8 cellular contexts compared by ENCODE assay signal in genomic region chr3:170128977-170129431, GRCh38. TPM values are rescaled to one million over a fixed set of nuclear protein-coding genes. Genes with fewer than 3 reads are reported as not detected.
A peak's percentile ranks its signal among the peaks of the same experiment; 100 is the strongest.
DNase-seq lines count a peak whose midpoint lies in the region; ATAC-seq, FAIRE-seq and TF ChIP-seq lines count a peak whose summit lies in the region.

No MANE protein-coding gene starts in this region.

- H3K4me3 ChIP-seq in astrocyte (ENCODE audit: insufficient read depth, low read depth, low read length) (no peak overlapping the region), stomach (no peak overlapping the region)

- H3K9ac ChIP-seq in astrocyte (ENCODE audit: low read length) = no peak overlapping the region

- no peak overlapping the region for H3K4me3 Mint-ChIP-seq in activated CD4-positive, alpha-beta T cell treated with anti-CD3 and anti-CD28 coated beads for 36 hours
- H3K4me3 Mint-ChIP-seq in IgD-negative memory B cell (peak overlapping the region; percentile 1 to 59 (median 19)), astrocyte (ENCODE audit: unreplicated experiment) (peak overlapping the region; percentile 3)
- no peak overlapping the region for H3K4me3 Mint-ChIP-seq in stimulated activated naive CD8-positive, alpha-beta T cell treated with anti-CD3 and anti-CD28 coated beads, Interleukin-15, Interleukin-2, amounts not matched to agents 100 ng/mL and 50 ng/mL, for 24 hours

- H4K20me1 ChIP-seq in astrocyte (ENCODE audit: insufficient read depth, low read length) = peaks cover 12% of the 10 kb centered on the region

- no peaks in the 10 kb centered on the region for H3K9me3 ChIP-seq in astrocyte (ENCODE audit: insufficient read depth, low read depth, low read length)
- no peaks in the 10 kb centered on the region for H3K9me3 ChIP-seq in stomach

- TF ChIP-seq EP300 in stomach (IDR thresholded peaks at IDR 0.05) = no peak

- ATAC-seq in activated CD4-positive, alpha-beta T cell treated with anti-CD3 and anti-CD28 coated beads for 36 hours = peak; percentile 94
- ATAC-seq in GM21825 (IDR thresholded peaks at IDR 0.05; ENCODE audit: unreplicated experiment) = peak; percentile 27

- H3K27ac ChIP-seq in astrocyte (ENCODE audit: low read depth, low read length) = no peak overlapping the region
- no peak overlapping the region for H3K27ac ChIP-seq in stomach

- no peaks in the 10 kb centered on the region for H3K27me3 Mint-ChIP-seq in activated CD4-positive, alpha-beta T cell treated with anti-CD3 and anti-CD28 coated beads for 36 hours
- H3K27me3 Mint-ChIP-seq in IgD-negative memory B cell (no peaks in the 10 kb centered on the region), astrocyte (ENCODE audit: low read depth, unreplicated experiment) (no peaks in the 10 kb centered on the region)
- H3K27me3 Mint-ChIP-seq in stimulated activated naive CD8-positive, alpha-beta T cell treated with anti-CD3 and anti-CD28 coated beads, Interleukin-15, Interleukin-2, amounts not matched to agents 100 ng/mL and 50 ng/mL, for 24 hours = no peaks in the 10 kb centered on the region

- H3K27me3 ChIP-seq in astrocyte (ENCODE audit: insufficient read depth, low read length) (no peaks in the 10 kb centered on the region), stomach (no peaks in the 10 kb centered on the region)

- H3K27ac Mint-ChIP-seq in activated CD4-positive, alpha-beta T cell treated with anti-CD3 and anti-CD28 coated beads for 36 hours = peak overlapping the region; percentile 78
- H3K27ac Mint-ChIP-seq in IgD-negative memory B cell = peak overlapping the region; percentile 33 to 83 (median 61)
- no peak overlapping the region for H3K27ac Mint-ChIP-seq in astrocyte (ENCODE audit: unreplicated experiment)
- H3K27ac Mint-ChIP-seq in stimulated activated naive CD8-positive, alpha-beta T cell treated with anti-CD3 and anti-CD28 coated beads, Interleukin-15, Interleukin-2, amounts not matched to agents 100 ng/mL and 50 ng/mL, for 24 hours = peak overlapping the region; percentile 74

- peaks cover 27% of the 10 kb centered on the region for H3K4me1 Mint-ChIP-seq in activated CD4-positive, alpha-beta T cell treated with anti-CD3 and anti-CD28 coated beads for 36 hours
- H3K4me1 Mint-ChIP-seq in IgD-negative memory B cell = peaks cover 15 to 25% (median 20%) of the 10 kb centered on the region in 3 donors
- peaks cover 2% of the 10 kb centered on the region for H3K4me1 Mint-ChIP-seq in astrocyte (ENCODE audit: low read depth, unreplicated experiment)
- H3K4me1 Mint-ChIP-seq in stimulated activated naive CD8-positive, alpha-beta T cell treated with anti-CD3 and anti-CD28 coated beads, Interleukin-15, Interleukin-2, amounts not matched to agents 100 ng/mL and 50 ng/mL, for 24 hours (ENCODE audit: low read depth) = peaks cover 48% of the 10 kb centered on the region

- CTCF ChIA-PET in activated CD4-positive, alpha-beta T cell treated with anti-CD3 and anti-CD28 coated beads for 36 hours (lab: Charles Lee) = interaction anchor here (0.8 to 1.6 kb wide), 6 partner anchors 11 to 170 kb away, joined by 3 to 5 read pairs (median 3); no protein-coding TSS in a partner anchor

- FAIRE-seq in astrocyte (lab: Jason Lieb, UNC) = no peak

- H2AFZ ChIP-seq in astrocyte (ENCODE audit: low read depth, low read length) = no peak overlapping the region

- TF ChIP-seq CTCF in astrocyte (IDR thresholded peaks at IDR 0.05; ENCODE audit: insufficient read depth, low read depth, low read length) = no peak
- TF ChIP-seq CTCF in stomach (IDR thresholded peaks at IDR 0.05) = no peak

- H3K36me3 Mint-ChIP-seq in activated CD4-positive, alpha-beta T cell treated with anti-CD3 and anti-CD28 coated beads for 36 hours (ENCODE audit: low read depth) = peaks cover 44% of the 10 kb centered on the region
- H3K36me3 Mint-ChIP-seq in IgD-negative memory B cell (peaks cover 7% of the 10 kb centered on the region), astrocyte (ENCODE audit: low read depth, unreplicated experiment) (peaks cover 16% of the 10 kb centered on the region)
- H3K36me3 Mint-ChIP-seq in stimulated activated naive CD8-positive, alpha-beta T cell treated with anti-CD3 and anti-CD28 coated beads, Interleukin-15, Interleukin-2, amounts not matched to agents 100 ng/mL and 50 ng/mL, for 24 hours (ENCODE audit: low read depth) = peaks cover 59% of the 10 kb centered on the region

- 75 to 96% (median 91%) methylated on average over 1 of the region's 1 CpG for WGBS in stomach, 5 donors

- DNase-seq in activated CD4-positive, alpha-beta T cell treated with anti-CD3 and anti-CD28 coated beads for 36 hours = peak; percentile 37
- DNase-seq in activated CD4-positive, alpha-beta T cell treated with anti-CD3 and anti-CD28 coated beads, Interleukin-2, amount 50 U/mL, for 1 hour = no peak
- DNase-seq in astrocyte (ENCODE audit: low read depth) = peak; percentile 19
- no peak for DNase-seq in pons (ENCODE audit: low spot score)
- DNase-seq in stomach = no peak

- no peak overlapping the region for H3K4me2 ChIP-seq in astrocyte (ENCODE audit: low read length)

- peaks cover 18% of the 10 kb centered on the region for H3K79me2 ChIP-seq in astrocyte (ENCODE audit: insufficient read depth, low read length)

- no peak for TF ChIP-seq POLR2A in stomach (IDR thresholded peaks at IDR 0.05)

- H3K4me1 ChIP-seq in astrocyte (ENCODE audit: insufficient read depth, low read length) (no peaks in the 10 kb centered on the region), stomach (peaks cover 0 to 14% (median 6%) of the 10 kb centered on the region in 4 donors)

- intact Hi-C loops in activated CD4-positive, alpha-beta T cell treated with anti-CD3 and anti-CD28 coated beads for 36 hours (cut with DNase I, micrococcal nuclease) = no loop called here
- intact Hi-C loops in stomach (cut with DNase I; ENCODE audit: low total_unique reads) = no loop called here

- H3K9me3 Mint-ChIP-seq in activated CD4-positive, alpha-beta T cell treated with anti-CD3 and anti-CD28 coated beads for 36 hours (ENCODE audit: low read depth) = peaks cover 5% of the 10 kb centered on the region
- no peaks in the 10 kb centered on the region for H3K9me3 Mint-ChIP-seq in IgD-negative memory B cell
- H3K9me3 Mint-ChIP-seq in astrocyte (ENCODE audit: unreplicated experiment) = no peaks in the 10 kb centered on the region
- H3K9me3 Mint-ChIP-seq in stimulated activated naive CD8-positive, alpha-beta T cell treated with anti-CD3 and anti-CD28 coated beads, Interleukin-15, Interleukin-2, amounts not matched to agents 100 ng/mL and 50 ng/mL, for 24 hours = peaks cover 3% of the 10 kb centered on the region

- POLR2A ChIA-PET in activated CD4-positive, alpha-beta T cell treated with anti-CD3 and anti-CD28 coated beads for 36 hours (lab: Charles Lee) = interaction anchor here (0.7 kb wide), 1 partner anchor 11 kb away, joined by 3 read pairs; no protein-coding TSS in a partner anchor

- H3K36me3 ChIP-seq in astrocyte (ENCODE audit: insufficient read depth, low read length) (peaks cover 26% of the 10 kb centered on the region), stomach (peaks cover 23 to 72% (median 60%) of the 10 kb centered on the region in 4 donors)

RNA-seq across cellular contexts. Expression of gene PHC3, which starts 52.5 kb away (rescaled TPM):
- 10 to 100 TPM; 47.6 to 83.9 TPM for total RNA-seq in activated CD4-positive, alpha-beta T cell treated with anti-CD3 and anti-CD28 coated beads for 36 hours
- 81.2 TPM for polyA plus RNA-seq in IgD-negative memory B cell
- total RNA-seq in astrocyte = 37.7 and 40.8 TPM in 2 replicates
- total RNA-seq in stomach = 100 to 1,000 TPM in 4 of 5 donors, 10 to 100 TPM in 1; 78.4 to 253 (median 111) TPM
- polyA plus RNA-seq in stomach = 1 to 10 TPM; 4.7 to 7.2 (median 4.7) TPM

Comparison
In these comparisons a context has a peak if more than half of its experiments do, and no peak if none do; other contexts are left out.
1. DNase-seq: peak in activated CD4-positive, alpha-beta T cell treated with anti-CD3 and anti-CD28 coated beads for 36 hours (single experiment) and astrocyte (single experiment); none in activated CD4-positive, alpha-beta T cell treated with anti-CD3 and anti-CD28 coated beads, Interleukin-2, amount 50 U/mL, for 1 hour (single experiment), pons (single experiment) and stomach (single experiment).
2. H3K4me3 Mint-ChIP-seq: peak in IgD-negative memory B cell (4 of 4) and astrocyte (single experiment); none in activated CD4-positive, alpha-beta T cell treated with anti-CD3 and anti-CD28 coated beads for 36 hours (single experiment) and stimulated activated naive CD8-positive, alpha-beta T cell treated with anti-CD3 and anti-CD28 coated beads, Interleukin-15, Interleukin-2, amounts not matched to agents 100 ng/mL and 50 ng/mL, for 24 hours (single experiment).